In genomic region chr19:49817964-49818690, GRCh38 we compare ENCODE assay signal across 1 cellular context.
TF ChIP-seq lines count a peak whose summit lies in the region.

Gene MED25, plus strand, starts transcription at chr19:49818289. Its CDS starts 53 bp downstream, at chr19:49818342.

TF ChIP-seq in K562, 482 proteins besides CTCF, POLR2A, EP300 and RAD21 (continued from another document and continues in another):
- no peak for TF ChIP-seq ARID3A (IDR thresholded peaks at IDR 0.05; ENCODE audit: borderline replicate concordance, low read depth, low read length)
- peak; percentile 83 for TF ChIP-seq ZFX (CRISPR knock-in tag; IDR thresholded peaks at IDR 0.05)
- TF ChIP-seq ATF4 (CRISPR knock-in tag; IDR thresholded peaks at IDR 0.05), result peak; percentile 39; the same call in 1 of the 2 replicates
- peak; percentile 75; the same call in 1 of the 2 replicates for TF ChIP-seq CREB3 (tag; conservative IDR thresholded peaks at IDR 0.05; ENCODE audit: low read depth)
- peak; percentile 83 for TF ChIP-seq RBFOX2 (IDR thresholded peaks at IDR 0.05; ENCODE audit: low read depth, low read length)
- no peak for TF ChIP-seq ELK3 (CRISPR knock-in tag; IDR thresholded peaks at IDR 0.05)
- TF ChIP-seq HDAC6 (IDR thresholded peaks at IDR 0.05; ENCODE audit: low read depth, low read length), result no peak
- no peak for TF ChIP-seq TRIM24 (IDR thresholded peaks at IDR 0.05)
- TF ChIP-seq CREB1 (IDR thresholded peaks at IDR 0.05), result peak; percentile 46; the same call in 1 of the 2 replicates
- TF ChIP-seq CREB1 (CRISPR knock-in tag; IDR thresholded peaks at IDR 0.05), result peak; percentile 60; the same call in 1 of the 2 replicates
- no peak for TF ChIP-seq MXI1 (IDR thresholded peaks at IDR 0.05; ENCODE audit: low read depth, low read length)
- no peak for TF ChIP-seq ZSCAN29 (IDR thresholded peaks at IDR 0.05)
- peak; percentile 96 for TF ChIP-seq CXXC5 (CRISPR knock-in tag; IDR thresholded peaks at IDR 0.05)
- TF ChIP-seq AFF1 (IDR thresholded peaks at IDR 0.05; ENCODE audit: low read depth in 1 of 2, partially characterized antibody in 2 of 2), result peak in 1 of 2 experiments; percentile 77
- TF ChIP-seq ZNF512 (tag; IDR thresholded peaks at IDR 0.05), result no peak
- TF ChIP-seq PHF20 (IDR thresholded peaks at IDR 0.05; ENCODE audit: partially characterized antibody), result peak; percentile 55
- 0 out of 2 replicates have a peak, but pooled peaks have one; percentile 35 for TF ChIP-seq NR4A1 (CRISPR knock-in tag; IDR thresholded peaks at IDR 0.05)
- no peak; the same call in 1 of the 2 replicates for TF ChIP-seq NR4A1 (tag; IDR thresholded peaks at IDR 0.05)
- no peak for TF ChIP-seq ZNF609 (CRISPR knock-in tag; IDR thresholded peaks at IDR 0.05; ENCODE audit: borderline replicate concordance)
- no peak for TF ChIP-seq MTA1 (IDR thresholded peaks at IDR 0.05; ENCODE audit: borderline replicate concordance)
- 0 out of 2 replicates have a peak, but pooled peaks have one; percentile 24 for TF ChIP-seq ZNF239 (CRISPR knock-in tag; IDR thresholded peaks at IDR 0.05)
- TF ChIP-seq BDP1 (IDR thresholded peaks at IDR 0.05; ENCODE audit: insufficient read depth, insufficient read length), result no peak
- 0 out of 2 replicates have a peak, but pooled peaks have one; percentile 6 for TF ChIP-seq SMARCE1 (IDR thresholded peaks at IDR 0.05)
- no peak for TF ChIP-seq POU5F1 (IDR thresholded peaks at IDR 0.05; ENCODE audit: borderline replicate concordance, low read depth, low read length, partially characterized antibody)
- TF ChIP-seq MGA (IDR thresholded peaks at IDR 0.05), result no peak
